34 cellular contexts compared by ENCODE assay signal in the genomic region with DNA sequence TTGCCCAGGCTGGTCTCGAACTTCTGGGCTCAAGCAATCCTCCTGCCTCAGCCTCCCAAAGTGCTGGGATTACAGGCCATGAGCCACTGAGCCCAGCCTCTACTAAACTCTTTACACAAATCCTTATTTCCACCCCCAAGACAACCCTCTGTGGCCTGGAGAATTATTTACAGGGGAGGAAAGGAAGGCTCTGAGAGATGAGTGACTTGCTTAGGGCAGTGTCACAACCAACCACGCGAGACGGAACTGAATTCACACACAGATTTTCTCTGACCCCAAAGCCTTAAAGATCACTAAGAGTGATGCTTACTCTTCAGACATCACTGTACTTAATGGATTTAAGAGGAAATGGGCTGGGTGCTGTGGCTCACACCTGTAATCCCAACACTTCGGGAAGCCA.
"Had no signal": no experiment of that assay in that cellular context is flagged by ENCODE, and none has a peak within 500 bp of the region (broad histone marks: within the 10 kb centered on the region; RNA-seq: fewer than 3 reads in every experiment).

No MANE protein-coding gene starts in this region.

- FAIRE-seq: astrocyte, TTC549 had no signal

- H3K36me3 Mint-ChIP-seq: activated CD8-positive, alpha-beta memory T cell treated with anti-CD3 and anti-CD28 coated beads, Interleukin-2, amount 10 ng/mL, durations not matched to agents 7 days and 5 days; activated naive CD4-positive, alpha-beta T cell treated with anti-CD3 and anti-CD28 coated beads, Interleukin-2, amount 50 U/mL, for 72 hours; activated naive CD8-positive, alpha-beta T cell treated with anti-CD3 and anti-CD28 coated beads for 36 hours had no signal

- DNase-seq: activated B cell treated with CpG ODN at 0.5 μM for 24 hours; activated CD4-positive, alpha-beta memory T cell treated with anti-CD3 and anti-CD28 coated beads, Interleukin-2, amount 10 ng/mL, durations not matched to agents 7 days and 5 days; activated CD4-positive, alpha-beta T cell treated with anti-CD3 and anti-CD28 coated beads for 4 hours; activated CD4-positive, alpha-beta T cell treated with anti-CD3 and anti-CD28 coated beads, Interleukin-2, amount 10 ng/mL, durations not matched to agents 24 days and 14 days; activated CD4-positive, alpha-beta T cell treated with anti-CD3 and anti-CD28 coated beads, Interleukin-2, amount 50 U/mL, for 48 hours; activated CD4-positive, CD25-positive, alpha-beta regulatory T cell treated with anti-CD3 and anti-CD28 coated beads, Interleukin-2, amount 50 U/mL, for 72 hours; activated CD8-positive, alpha-beta memory T cell treated with anti-CD3 and anti-CD28 coated beads for 24 hours; activated CD8-positive, alpha-beta memory T cell treated with anti-CD3 and anti-CD28 coated beads, Interleukin-2, amount 10 ng/mL, durations not matched to agents 7 days and 5 days; activated CD8-positive, alpha-beta memory T cell treated with anti-CD3 and anti-CD28 coated beads, Interleukin-2, amount 50 U/mL, for 48 hours; activated CD8-positive, alpha-beta T cell treated with anti-CD3 and anti-CD28 coated beads, Interleukin-2, amount 10 ng/mL, durations not matched to agents 7 days and 5 days; activated effector memory CD4-positive, alpha-beta T cell treated with anti-CD3 and anti-CD28 coated beads, Interleukin-2, amount 50 U/mL, for 16 hours; activated gamma-delta T cell treated with Interleukin-2 at 50 U/mL for 16 hours; activated naive CD4-positive, alpha-beta T cell; activated naive CD4-positive, alpha-beta T cell treated with anti-CD3 and anti-CD28 coated beads for 36 hours; activated naive CD4-positive, alpha-beta T cell treated with anti-CD3 and anti-CD28 coated beads, Interleukin-2, amount 50 U/mL, for 16 hours; activated naive CD8-positive, alpha-beta T cell treated with anti-CD3 and anti-CD28 coated beads for 36 hours; activated T-cell treated with anti-CD3 and anti-CD28 coated beads, Interleukin-2, amount 50 U/mL, for 24 hours; activated T-cell treated with anti-CD3 and anti-CD28 coated beads, Interleukin-2, amount 50 U/mL, for 72 hours; adrenal gland; amniotic stem cell; aorta; body of pancreas; brain microvascular endothelial cell; central memory CD4-positive, alpha-beta T cell; T-helper 1 cell; T-helper 2 cell; T-helper 9 cell had no signal

- H3K27me3 Mint-ChIP-seq: activated naive CD8-positive, alpha-beta T cell treated with anti-CD3 and anti-CD28 coated beads for 36 hours had no signal

- ATAC-seq: activated CD8-positive, alpha-beta memory T cell treated with anti-CD3 and anti-CD28 coated beads, Interleukin-2, amount 10 ng/mL, durations not matched to agents 7 days and 5 days; activated CD8-positive, alpha-beta T cell treated with anti-CD3 and anti-CD28 coated beads, Interleukin-2, amount 10 ng/mL, durations not matched to agents 7 days and 5 days; activated naive CD4-positive, alpha-beta T cell treated with anti-CD3 and anti-CD28 coated beads, Interleukin-2, amount 50 U/mL, for 72 hours; activated T-cell treated with anti-CD3 and anti-CD28 coated beads, Interleukin-2, amount 50 U/mL, for 72 hours; activated T-helper 17 cell treated with anti-CD3 and anti-CD28 coated beads, Interleukin-2, amount 50 U/mL, for 72 hours; body of pancreas had no signal

- H3K27ac Mint-ChIP-seq: activated B cell treated with CpG ODN at 0.5 μM for 24 hours; activated CD4-positive, alpha-beta memory T cell treated with anti-CD3 and anti-CD28 coated beads, Interleukin-2, amount 10 ng/mL, durations not matched to agents 7 days and 5 days; activated CD4-positive, alpha-beta T cell treated with anti-CD3 and anti-CD28 coated beads, Interleukin-2, amount 10 ng/mL, durations not matched to agents 24 days and 14 days; activated CD8-positive, alpha-beta memory T cell treated with anti-CD3 and anti-CD28 coated beads, Interleukin-2, amount 10 ng/mL, durations not matched to agents 7 days and 5 days; activated CD8-positive, alpha-beta T cell treated with anti-CD3 and anti-CD28 coated beads, Interleukin-2, amount 10 ng/mL, durations not matched to agents 7 days and 5 days; activated naive CD4-positive, alpha-beta T cell treated with anti-CD3 and anti-CD28 coated beads for 36 hours; activated naive CD4-positive, alpha-beta T cell treated with anti-CD3 and anti-CD28 coated beads, Interleukin-2, amount 50 U/mL, for 72 hours; activated naive CD8-positive, alpha-beta T cell treated with anti-CD3 and anti-CD28 coated beads for 36 hours; activated T-cell treated with anti-CD3 and anti-CD28 coated beads, Interleukin-2, amount 50 U/mL, for 24 hours; activated T-cell treated with anti-CD3 and anti-CD28 coated beads, Interleukin-2, amount 50 U/mL, for 72 hours; activated T-helper 1 cell treated with anti-CD3 and anti-CD28 coated beads, Interleukin-12 subunit alpha, Interleukin-12 subunit beta, Interleukin-2, Interleukin-4 antibody, amounts not matched to agents 30 ng/mL and 10 ng/mL and 1 ng/mL, durations not matched to agents 14 hours and 24 hours and 36 hours; activated T-helper 17 cell treated with anti-CD3 and anti-CD28 coated beads, Interleukin-2, amount 50 U/mL, for 72 hours; T-helper 1 cell treated with Interleukin-12 subunit alpha and Interleukin-12 subunit beta and Interleukin-4 antibody, amounts not matched to agents 30 μg/mL and 1 μg/mL, for 36 hours; T-helper 2 cell treated with Interferon-gamma antibody and Interleukin-4, amounts not matched to agents 5 μg/mL and 100 μg/mL, for 36 hours had no signal

- H3K9me3 Mint-ChIP-seq: activated B cell treated with CpG ODN at 0.5 μM for 24 hours; activated CD4-positive, alpha-beta memory T cell treated with anti-CD3 and anti-CD28 coated beads, Interleukin-2, amount 10 ng/mL, durations not matched to agents 7 days and 5 days; activated CD4-positive, alpha-beta T cell treated with anti-CD3 and anti-CD28 coated beads, Interleukin-2, amount 10 ng/mL, durations not matched to agents 24 days and 14 days; activated naive CD4-positive, alpha-beta T cell treated with anti-CD3 and anti-CD28 coated beads for 36 hours; activated naive CD4-positive, alpha-beta T cell treated with anti-CD3 and anti-CD28 coated beads, Interleukin-2, amount 50 U/mL, for 72 hours; activated naive CD8-positive, alpha-beta T cell treated with anti-CD3 and anti-CD28 coated beads for 36 hours; activated T-cell treated with anti-CD3 and anti-CD28 coated beads, Interleukin-2, amount 50 U/mL, for 24 hours; activated T-cell treated with anti-CD3 and anti-CD28 coated beads, Interleukin-2, amount 50 U/mL, for 72 hours; activated T-helper 1 cell treated with anti-CD3 and anti-CD28 coated beads, Interleukin-12 subunit alpha, Interleukin-12 subunit beta, Interleukin-2, Interleukin-4 antibody, amounts not matched to agents 30 ng/mL and 10 ng/mL and 1 ng/mL, durations not matched to agents 14 hours and 24 hours and 36 hours; activated T-helper 17 cell treated with anti-CD3 and anti-CD28 coated beads, Interleukin-2, amount 50 U/mL, for 72 hours; T-helper 1 cell treated with Interleukin-12 subunit alpha and Interleukin-12 subunit beta and Interleukin-4 antibody, amounts not matched to agents 30 μg/mL and 1 μg/mL, for 36 hours; T-helper 2 cell treated with Interferon-gamma antibody and Interleukin-4, amounts not matched to agents 5 μg/mL and 100 μg/mL, for 36 hours had no signal

- H3K4me3 Mint-ChIP-seq: activated B cell treated with CpG ODN at 0.5 μM for 24 hours; activated CD4-positive, alpha-beta memory T cell treated with anti-CD3 and anti-CD28 coated beads, Interleukin-2, amount 10 ng/mL, durations not matched to agents 7 days and 5 days; activated CD4-positive, alpha-beta T cell treated with anti-CD3 and anti-CD28 coated beads, Interleukin-2, amount 10 ng/mL, durations not matched to agents 24 days and 14 days; activated CD8-positive, alpha-beta memory T cell treated with anti-CD3 and anti-CD28 coated beads, Interleukin-2, amount 10 ng/mL, durations not matched to agents 7 days and 5 days; activated CD8-positive, alpha-beta T cell treated with anti-CD3 and anti-CD28 coated beads, Interleukin-2, amount 10 ng/mL, durations not matched to agents 7 days and 5 days; activated naive CD4-positive, alpha-beta T cell treated with anti-CD3 and anti-CD28 coated beads for 36 hours; activated naive CD8-positive, alpha-beta T cell treated with anti-CD3 and anti-CD28 coated beads for 36 hours; activated T-cell treated with anti-CD3 and anti-CD28 coated beads, Interleukin-2, amount 50 U/mL, for 24 hours; activated T-cell treated with anti-CD3 and anti-CD28 coated beads, Interleukin-2, amount 50 U/mL, for 72 hours; activated T-helper 1 cell treated with anti-CD3 and anti-CD28 coated beads, Interleukin-12 subunit alpha, Interleukin-12 subunit beta, Interleukin-2, Interleukin-4 antibody, amounts not matched to agents 30 ng/mL and 10 ng/mL and 1 ng/mL, durations not matched to agents 14 hours and 24 hours and 36 hours; activated T-helper 17 cell treated with anti-CD3 and anti-CD28 coated beads, Interleukin-2, amount 50 U/mL, for 72 hours; T-helper 1 cell treated with Interleukin-12 subunit alpha and Interleukin-12 subunit beta and Interleukin-4 antibody, amounts not matched to agents 30 μg/mL and 1 μg/mL, for 36 hours; T-helper 2 cell treated with Interferon-gamma antibody and Interleukin-4, amounts not matched to agents 5 μg/mL and 100 μg/mL, for 36 hours had no signal

- H3K4me1 Mint-ChIP-seq: activated CD4-positive, alpha-beta memory T cell treated with anti-CD3 and anti-CD28 coated beads, Interleukin-2, amount 10 ng/mL, durations not matched to agents 7 days and 5 days; activated CD4-positive, alpha-beta T cell treated with anti-CD3 and anti-CD28 coated beads, Interleukin-2, amount 10 ng/mL, durations not matched to agents 24 days and 14 days; activated naive CD8-positive, alpha-beta T cell treated with anti-CD3 and anti-CD28 coated beads for 36 hours; activated T-helper 17 cell treated with anti-CD3 and anti-CD28 coated beads, Interleukin-2, amount 50 U/mL, for 72 hours had no signal
